ENCODE assay signal across 18 cellular contexts in genomic region chr19:3515891-3516422, GRCh38. TPM values are rescaled to one million over a fixed set of nuclear protein-coding genes. Genes with fewer than 3 reads are reported as not detected.
DNase-seq lines count a peak whose midpoint lies in the region; ATAC-seq and TF ChIP-seq lines count a peak whose summit lies in the region.
"Had no signal": no experiment of that assay in that cellular context is flagged by ENCODE, and none has a peak within 500 bp of the region (broad histone marks: within the 10 kb centered on the region; RNA-seq: fewer than 3 reads in every experiment).

No MANE protein-coding gene starts in this region.

- peak; percentile 51 for DNase-seq in NAMALWA (ENCODE audit: low spot score)
- DNase-seq in effector memory CD8-positive, alpha-beta T cell: no peak
- no peak for DNase-seq in osteocyte (ENCODE audit: extremely low spot score, unreplicated experiment)
- no peak for DNase-seq in activated CD4-positive, alpha-beta T cell treated with anti-CD3 and anti-CD28 coated beads, Interleukin-2, amount 50 U/mL, for 1 hour
- DNase-seq: activated CD4-positive, alpha-beta T cell treated with anti-CD3 and anti-CD28 coated beads for 48 hours; aorta; foreskin melanocyte; sigmoid colon; stimulated activated naive CD4-positive, alpha-beta T cell had no signal

- H3K27ac Mint-ChIP-seq in effector memory CD8-positive, alpha-beta T cell: peak overlapping the region; percentile 79 to 92
- peak overlapping the region; percentile 41 for H3K27ac Mint-ChIP-seq in osteocyte (ENCODE audit: unreplicated experiment)

- H3K4me3 Mint-ChIP-seq in effector memory CD8-positive, alpha-beta T cell: peak overlapping the region in 1 of 2 donors; percentile 56
- no peak overlapping the region for H3K4me3 Mint-ChIP-seq in osteocyte (ENCODE audit: unreplicated experiment)

- peaks cover 82 to 98% (median 95%) of the 10 kb centered on the region in 10 experiments for H3K4me1 ChIP-seq in BLaER1 treated with 17β-estradiol and CSF1 and Interleukin-3, amounts not matched to agents 10 nM and 100 nM

- H3K9me3 Mint-ChIP-seq in effector memory CD8-positive, alpha-beta T cell: no peaks in the 10 kb centered on the region
- no peaks in the 10 kb centered on the region for H3K9me3 Mint-ChIP-seq in osteocyte (ENCODE audit: unreplicated experiment)

- peak overlapping the region in 10 of 11 experiments; percentile 4 to 60 (median 30); a peak in 13 of 22 replicates for H3K9ac ChIP-seq in BLaER1 treated with 17β-estradiol and CSF1 and Interleukin-3, amounts not matched to agents 10 nM and 100 nM

- no peaks in the 10 kb centered on the region for H3K9me3 ChIP-seq in BLaER1 treated with 17β-estradiol and CSF1 and Interleukin-3, amounts not matched to agents 10 nM and 100 nM (replicated peaks in 1 of 11)
- H3K9me3 ChIP-seq: neutrophil, sigmoid colon had no signal

- peaks cover 0 to 58% (median 15%) of the 10 kb centered on the region in 11 experiments; a peak in 20 of 22 replicates for H3K36me3 ChIP-seq in BLaER1 treated with 17β-estradiol and CSF1 and Interleukin-3, amounts not matched to agents 10 nM and 100 nM

- peaks cover 31% of the 10 kb centered on the region for H3K36me3 Mint-ChIP-seq in effector memory CD8-positive, alpha-beta T cell (ENCODE audit: insufficient read depth)
- H3K36me3 Mint-ChIP-seq in osteocyte (ENCODE audit: unreplicated experiment): peaks cover 2% of the 10 kb centered on the region

- peaks cover 100% of the 10 kb centered on the region in 11 experiments for H4K20me1 ChIP-seq in BLaER1 treated with 17β-estradiol and CSF1 and Interleukin-3, amounts not matched to agents 10 nM and 100 nM

- no peak for ATAC-seq in effector memory CD8-positive, alpha-beta T cell (replicated peaks)
- ATAC-seq in HG02610 (IDR thresholded peaks at IDR 0.05; ENCODE audit: unreplicated experiment): no peak
- ATAC-seq in GM21576 (IDR thresholded peaks at IDR 0.05; ENCODE audit: unreplicated experiment): no peak
- ATAC-seq in GM21723 (IDR thresholded peaks at IDR 0.05; ENCODE audit: unreplicated experiment): no peak

- H3K4me1 Mint-ChIP-seq in effector memory CD8-positive, alpha-beta T cell (ENCODE audit: low read depth in 2 of 2): peaks cover 20 to 44% of the 10 kb centered on the region in 2 donors
- H3K4me1 Mint-ChIP-seq in osteocyte (ENCODE audit: unreplicated experiment): peaks cover 31% of the 10 kb centered on the region

- H3K4me3 ChIP-seq in BLaER1 treated with 17β-estradiol and CSF1 and Interleukin-3, amounts not matched to agents 10 nM and 100 nM: peak overlapping the region in 1 of 10 experiments; percentile 44; a peak in 3 of 20 replicates
- H3K4me3 ChIP-seq: sigmoid colon had no signal

- H3K27me3 Mint-ChIP-seq in effector memory CD8-positive, alpha-beta T cell: no peaks in the 10 kb centered on the region
- H3K27me3 Mint-ChIP-seq in osteocyte (ENCODE audit: unreplicated experiment): no peaks in the 10 kb centered on the region

- peak overlapping the region; percentile 57 to 97 (median 84) for H3K4me2 ChIP-seq in BLaER1 treated with 17β-estradiol and CSF1 and Interleukin-3, amounts not matched to agents 10 nM and 100 nM

- no peaks in the 10 kb centered on the region for H3K27me3 ChIP-seq in BLaER1 treated with 17β-estradiol and CSF1 and Interleukin-3, amounts not matched to agents 10 nM and 100 nM
- H3K27me3 ChIP-seq: neutrophil, sigmoid colon had no signal

- TF ChIP-seq CTCF in osteocyte (IDR thresholded peaks at IDR 0.05): no peak

- H3K27ac ChIP-seq in BLaER1 treated with 17β-estradiol and CSF1 and Interleukin-3, amounts not matched to agents 10 nM and 100 nM: peak overlapping the region in 6 of 11 experiments; percentile 27 to 68 (median 53); a peak in 9 of 22 replicates
- H3K27ac ChIP-seq: neutrophil, sigmoid colon had no signal

RNA-seq across cellular contexts. Expression of gene FZR1, which starts 9.8 kb away (rescaled TPM):
- 45.3 and 49.5 TPM in 2 replicates for total RNA-seq in osteocyte

RNA-seq across cellular contexts. Expression of gene DOHH, which starts 15.5 kb away (rescaled TPM):
- total RNA-seq in osteocyte: 10.0 and 10.8 TPM in 2 replicates

RNA-seq across cellular contexts. Expression of gene TEKTIP1, which starts 23.0 kb away (rescaled TPM):
- 0.73 and 0.97 TPM in 2 replicates for total RNA-seq in osteocyte
- total RNA-seq: Daoy, lung microvascular endothelial cell, M059J had no signal

RNA-seq across cellular contexts. Expression of gene SMIM44, which starts 32.7 kb away (rescaled TPM):
- total RNA-seq in osteocyte: not detected in 2 replicates
- total RNA-seq: aorta; Daoy; lung microvascular endothelial cell; M059J; sigmoid colon; T-helper 2 cell treated with Interferon-gamma antibody and Interleukin-4, amounts not matched to agents 100 ng/mL and 5 ng/mL, for 36 hours had no signal

RNA-seq across cellular contexts. Expression of gene SMIM24, which starts 35.6 kb away (rescaled TPM):
- total RNA-seq in osteocyte: not detected in 2 replicates
- total RNA-seq: aorta, Daoy, lung microvascular endothelial cell, M059J, sigmoid colon had no signal
